Comparison of ENCODE assay signal across 30 cellular contexts in the genomic region with DNA sequence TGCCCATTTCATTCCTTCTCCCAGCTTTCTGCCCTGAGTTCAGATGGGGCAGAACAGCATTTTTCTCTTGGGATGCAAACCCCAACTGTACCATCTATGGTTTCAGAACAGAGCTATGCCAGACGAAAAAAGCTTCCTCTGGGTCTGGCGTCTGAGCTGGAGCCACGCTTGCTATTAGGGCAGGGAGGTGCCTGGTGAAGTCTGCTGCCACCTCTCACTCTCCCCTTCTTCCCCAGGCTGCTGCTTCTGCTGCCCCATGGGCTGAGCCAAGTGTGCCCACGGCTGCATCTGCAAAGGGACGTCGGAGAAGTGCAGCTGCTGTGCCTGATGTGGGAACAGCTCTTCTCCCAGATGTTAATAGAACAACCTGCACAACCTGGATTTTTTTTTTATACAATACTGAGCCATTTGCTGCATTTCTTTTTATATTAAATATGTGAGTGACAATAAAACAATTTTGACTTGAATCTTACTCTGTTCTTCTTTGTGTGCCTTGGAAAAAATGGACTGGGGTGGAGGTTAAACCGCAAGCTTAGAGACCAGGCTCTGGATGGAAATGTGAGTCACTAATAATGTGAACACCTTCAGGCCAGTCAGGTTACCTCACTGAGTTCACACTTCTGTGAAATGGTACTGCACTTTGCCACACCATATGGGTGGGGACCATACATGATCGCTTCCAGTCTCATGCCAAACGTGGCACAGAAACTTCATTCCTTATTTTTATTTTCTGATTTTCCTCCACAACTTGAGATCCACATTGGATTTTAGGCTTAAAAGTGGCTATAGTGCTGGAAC. TPM values are rescaled to one million over a fixed set of nuclear protein-coding genes. Genes with fewer than 3 reads are reported as not detected.
DNase-seq lines count a peak whose midpoint lies in the region; ATAC-seq, FAIRE-seq and TF ChIP-seq lines count a peak whose summit lies in the region.
"Had no signal": no experiment of that assay in that cellular context is flagged by ENCODE, and none has a peak within 500 bp of the region (broad histone marks: within the 10 kb centered on the region; RNA-seq: fewer than 3 reads in every experiment).

No MANE protein-coding gene starts in this region.

- H3K4me3 ChIP-seq in endothelial cell of umbilical vein (replicated peaks in 1 of 3; ENCODE audit: insufficient read depth in 1 of 3, low read depth in 1 of 3, low read length in 3 of 3), result no peak overlapping the region
- H3K4me3 ChIP-seq: MG63, SJCRH30 had no signal

- no peaks in the 10 kb centered on the region for H3K9me3 ChIP-seq in endothelial cell of umbilical vein (replicated peaks; ENCODE audit: control insufficient read depth, insufficient read depth, low read length)
- H3K9me3 ChIP-seq: BE2C, MG63, Peyer's patch, SJCRH30 had no signal

- H3K27ac ChIP-seq in endothelial cell of umbilical vein (ENCODE audit: insufficient read depth, low read depth, low read length), result no peak overlapping the region
- H3K27ac ChIP-seq: 22Rv1, Peyer's patch, SJCRH30 had no signal

- peaks cover 34 to 39% of the 10 kb centered on the region in 2 experiments for H3K27me3 ChIP-seq in endothelial cell of umbilical vein (ENCODE audit: control insufficient read depth in 2 of 2, insufficient read depth in 2 of 2, low read length in 2 of 2)

- intact Hi-C loops in endothelial cell of umbilical vein (cut with micrococcal nuclease) (no loop called here), sciatic nerve (cut with DNase I) (no loop called here)

- H3K79me2 ChIP-seq in endothelial cell of umbilical vein (ENCODE audit: control insufficient read depth, insufficient read depth, low read length), result no peaks in the 10 kb centered on the region

- no peak overlapping the region for H3K4me2 ChIP-seq in endothelial cell of umbilical vein (ENCODE audit: insufficient read depth, low read length)

- H3K9me1 ChIP-seq in endothelial cell of umbilical vein (replicated peaks; ENCODE audit: control insufficient read depth, extremely low read depth, insufficient read depth, low read length), result no peaks in the 10 kb centered on the region

- BruUV-seq in endothelial cell of umbilical vein (replicated peaks; lab: Mats Ljungman, UMichigan), result no TSS peak

- TF ChIP-seq CTCF in endothelial cell of umbilical vein (IDR thresholded peaks at IDR 0.05; ENCODE audit: extremely low read depth in 1 of 2, insufficient read depth in 1 of 2, low read depth in 1 of 2, low read length in 2 of 2), result no peak

- H2AFZ ChIP-seq in endothelial cell of umbilical vein (ENCODE audit: low read depth, low read length), result no peak overlapping the region

- FAIRE-seq in endothelial cell of umbilical vein (lab: Jason Lieb, UNC), result peak; percentile 42
- FAIRE-seq: GM19239 had no signal

- dilution Hi-C loops in endothelial cell of umbilical vein (cut with MboI; ENCODE audit: extremely low pct_ligation_motif_present, low sequenced_read_pairs), result no loop called here

- no peak for TF ChIP-seq POLR2A in endothelial cell of umbilical vein (IDR thresholded peaks at IDR 0.05; ENCODE audit: low read depth, low read length)

- POLR2A ChIA-PET in endothelial cell of umbilical vein (lab: Charles Lee), result interaction anchor here (2.1 kb wide), 1 partner anchor 12 kb away, joined by 6 read pairs; a partner anchor contains a TSS

- CTCF ChIA-PET in endothelial cell of umbilical vein (lab: Charles Lee), result interaction anchor here (0.6 to 1.3 kb wide), 4 partner anchors 10 to 60 kb away, joined by 3 to 4 read pairs (median 3); no protein-coding TSS in a partner anchor

- H3K9ac ChIP-seq in endothelial cell of umbilical vein (replicated peaks; ENCODE audit: extremely low read depth, insufficient read depth, low read length), result no peak overlapping the region

- H3K36me3 ChIP-seq in endothelial cell of umbilical vein (ENCODE audit: control insufficient read depth in 2 of 2, extremely low read depth in 1 of 2, insufficient read depth in 2 of 2, low read length in 2 of 2), result no peaks in the 10 kb centered on the region
- H3K36me3 ChIP-seq: BE2C, MG63, Peyer's patch, SJCRH30 had no signal

- ATAC-seq in sciatic nerve (no peak), GM21576 (IDR thresholded peaks at IDR 0.05; ENCODE audit: unreplicated experiment) (no peak), HG02852 (IDR thresholded peaks at IDR 0.05; ENCODE audit: unreplicated experiment) (no peak)
- ATAC-seq: SK-N-SH treated with all-trans-retinoic acid at 6 μM for 48 hours had no signal

- H4K20me1 ChIP-seq in endothelial cell of umbilical vein (replicated peaks; ENCODE audit: control insufficient read depth, extremely low read depth, insufficient read depth, low read length), result no peaks in the 10 kb centered on the region

- peak; percentile 11 for DNase-seq in NK-92 treated with Interleukin-12 subunit alpha and Interleukin-12 subunit beta, amount 100 ng/mL, for 24 hours (lab: John Stamatoyannopoulos, UW)
- DNase-seq in NK-92 (lab: John Stamatoyannopoulos, UW; ENCODE audit: unreplicated experiment), result no peak
- DNase-seq in RPMI8226, result peak; percentile 54
- no peak for DNase-seq in endothelial cell of umbilical vein (ENCODE audit: low read depth, low spot score)
- DNase-seq in sciatic nerve (ENCODE audit: low spot score), result peak; percentile 27
- no peak for DNase-seq in NCI-H2171 (lab: John Stamatoyannopoulos, UW)
- DNase-seq: BE2C; Calu3; CD8-positive, alpha-beta memory T cell; DMS153; DND-41; H9; HFFc6; KBM-7; MG63; NCI-H1105 treated with DMSO at 0.1 percent for 48 hours; NCI-H146; NCI-H1930; NCI-H446 treated with DMSO at 0.1 percent for 48 hours; NCI-H526; Peyer's patch; SJCRH30 had no signal

- H3K4me1 ChIP-seq in endothelial cell of umbilical vein (ENCODE audit: control insufficient read depth, extremely low read depth, insufficient read depth, low read length), result peaks cover 19% of the 10 kb centered on the region
- H3K4me1 ChIP-seq: BE2C, SJCRH30 had no signal

TF ChIP-seq in endothelial cell of umbilical vein, 7 proteins besides CTCF, POLR2A, EP300 and RAD21 (continues in another document):
- TF ChIP-seq GATA2 (IDR thresholded peaks at IDR 0.05; ENCODE audit: insufficient read depth, insufficient read length, low read depth, low read length), result no peak
- TF ChIP-seq, protein P1, sequence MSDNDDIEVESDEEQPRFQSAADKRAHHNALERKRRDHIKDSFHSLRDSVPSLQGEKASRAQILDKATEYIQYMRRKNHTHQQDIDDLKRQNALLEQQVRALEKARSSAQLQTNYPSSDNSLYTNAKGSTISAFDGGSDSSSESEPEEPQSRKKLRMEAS (IDR thresholded peaks at IDR 0.05; ENCODE audit: insufficient read depth, insufficient read length), result no peak
- TF ChIP-seq JUN (IDR thresholded peaks at IDR 0.05; ENCODE audit: borderline replicate concordance, insufficient read depth, insufficient read length, low read depth), result no peak

RNA-seq across cellular contexts. Expression of a gene that starts 1.7 kb away (rescaled TPM):
- total RNA-seq in endothelial cell of umbilical vein, result 5.4 and 8.4 TPM in 2 replicates
- 2.3 and 6.5 TPM in 2 replicates for polyA plus RNA-seq in endothelial cell of umbilical vein
- polyA plus RNA-seq in endothelial cell of umbilical vein (2011; cell fraction: cytosol; rRNA removed), result 8.9 and 15.6 TPM in 2 replicates
- polyA plus RNA-seq in endothelial cell of umbilical vein (2011; cell fraction: nucleus; rRNA removed), result 3.3 and 3.7 TPM in 2 replicates
- 22.0 and 29.7 TPM in 2 replicates for polyA plus RNA-seq in endothelial cell of umbilical vein (2012)
- polyA minus RNA-seq in endothelial cell of umbilical vein, result 3.8 TPM in 1 of 2 replicates, not detected in the other
- not detected for polyA minus RNA-seq in endothelial cell of umbilical vein (2011; cell fraction: cytosol; rRNA and poly(A)+ RNA removed)
- polyA minus RNA-seq in endothelial cell of umbilical vein (2011; cell fraction: nucleus; rRNA and poly(A)+ RNA removed), result not detected in 2 replicates
- total RNA-seq in sciatic nerve, result 1.8 TPM
- total RNA-seq: Calu3, H9, OCI-LY7, SJCRH30 had no signal
- polyA plus RNA-seq: CD14-positive monocyte; CD8-positive, alpha-beta memory T cell had no signal

RNA-seq across cellular contexts. Expression of a gene that starts 4.4 kb away (rescaled TPM):
- total RNA-seq in endothelial cell of umbilical vein (1.8 and 4.6 TPM in 2 replicates), sciatic nerve (6.7 TPM)
- polyA plus RNA-seq in endothelial cell of umbilical vein, result 4.1 and 4.3 TPM in 2 replicates
- 5.6 and 6.0 TPM in 2 replicates for polyA plus RNA-seq in endothelial cell of umbilical vein (2011; cell fraction: cytosol; rRNA removed)
- polyA plus RNA-seq in endothelial cell of umbilical vein (2011; cell fraction: nucleus; rRNA removed), result 0.65 and 1.5 TPM in 2 replicates
- polyA plus RNA-seq in endothelial cell of umbilical vein (2012), result 2.2 and 3.2 TPM in 2 replicates
- 1.4 and 1.7 TPM in 2 replicates for polyA minus RNA-seq in endothelial cell of umbilical vein
- not detected for polyA minus RNA-seq in endothelial cell of umbilical vein (2011; cell fraction: cytosol; rRNA and poly(A)+ RNA removed)
- polyA minus RNA-seq in endothelial cell of umbilical vein (2011; cell fraction: nucleus; rRNA and poly(A)+ RNA removed), result 0.58 TPM in 1 of 2 replicates, not detected in the other
- total RNA-seq: Calu3; CD8-positive, alpha-beta memory T cell; OCI-LY7; SJCRH30 had no signal
- polyA plus RNA-seq: CD14-positive monocyte; CD8-positive, alpha-beta memory T cell had no signal

RNA-seq across cellular contexts. Expression of a gene that starts 11.2 kb away (rescaled TPM):
- total RNA-seq in endothelial cell of umbilical vein, result 201 and 346 TPM in 2 replicates
- polyA plus RNA-seq in endothelial cell of umbilical vein, result 186 and 208 TPM in 2 replicates
- 545 and 811 TPM in 2 replicates for polyA plus RNA-seq in endothelial cell of umbilical vein (2011; cell fraction: cytosol; rRNA removed)
- 176 and 197 TPM in 2 replicates for polyA plus RNA-seq in endothelial cell of umbilical vein (2011; cell fraction: nucleus; rRNA removed)
- polyA plus RNA-seq in endothelial cell of umbilical vein (2012), result 497 and 663 TPM in 2 replicates
- polyA minus RNA-seq in endothelial cell of umbilical vein, result 45.8 and 61.2 TPM in 2 replicates
- 46.4 TPM for polyA minus RNA-seq in endothelial cell of umbilical vein (2011; cell fraction: cytosol; rRNA and poly(A)+ RNA removed)
- polyA minus RNA-seq in endothelial cell of umbilical vein (2011; cell fraction: nucleus; rRNA and poly(A)+ RNA removed), result 17.6 and 21.5 TPM in 2 replicates
- 44.7 TPM for total RNA-seq in sciatic nerve
- total RNA-seq: Calu3, OCI-LY7, SJCRH30 had no signal

RNA-seq across cellular contexts. Expression of a gene that starts 14.9 kb away (rescaled TPM):
- total RNA-seq in endothelial cell of umbilical vein (not detected in 2 replicates), sciatic nerve (not detected)
- polyA plus RNA-seq in endothelial cell of umbilical vein, result not detected in 2 replicates
- not detected in 2 replicates for polyA plus RNA-seq in endothelial cell of umbilical vein (2011; cell fraction: cytosol; rRNA removed)
- polyA plus RNA-seq in endothelial cell of umbilical vein (2011; cell fraction: nucleus; rRNA removed), result not detected in 2 replicates
- polyA plus RNA-seq in endothelial cell of umbilical vein (2012), result not detected in 2 replicates
- not detected in 2 replicates for polyA minus RNA-seq in endothelial cell of umbilical vein
- polyA minus RNA-seq in endothelial cell of umbilical vein (2011; cell fraction: cytosol; rRNA and poly(A)+ RNA removed), result not detected
- not detected in 2 replicates for polyA minus RNA-seq in endothelial cell of umbilical vein (2011; cell fraction: nucleus; rRNA and poly(A)+ RNA removed)
- total RNA-seq: Calu3; CD8-positive, alpha-beta memory T cell; H9; HFFc6; LHCN-M2; OCI-LY7; SJCRH30 had no signal
- polyA plus RNA-seq: CD14-positive monocyte; CD8-positive, alpha-beta memory T cell had no signal

RNA-seq across cellular contexts. Expression of a gene that starts 20.9 kb away (rescaled TPM):
- total RNA-seq in endothelial cell of umbilical vein (1.4 and 2.6 TPM in 2 replicates), sciatic nerve (6.2 TPM)
- polyA plus RNA-seq in endothelial cell of umbilical vein, result 2.2 and 2.3 TPM in 2 replicates
- polyA plus RNA-seq in endothelial cell of umbilical vein (2011; cell fraction: cytosol; rRNA removed), result 2.6 and 3.1 TPM in 2 replicates
- 0.59 and 1.3 TPM in 2 replicates for polyA plus RNA-seq in endothelial cell of umbilical vein (2011; cell fraction: nucleus; rRNA removed)
- 0.52 and 1.4 TPM in 2 replicates for polyA plus RNA-seq in endothelial cell of umbilical vein (2012)
- 0.53 and 1.3 TPM in 2 replicates for polyA minus RNA-seq in endothelial cell of umbilical vein
- not detected for polyA minus RNA-seq in endothelial cell of umbilical vein (2011; cell fraction: cytosol; rRNA and poly(A)+ RNA removed)
- polyA minus RNA-seq in endothelial cell of umbilical vein (2011; cell fraction: nucleus; rRNA and poly(A)+ RNA removed), result 1.1 TPM in 1 of 2 replicates, not detected in the other
- total RNA-seq: HFFc6, LHCN-M2, SJCRH30 had no signal

Comparison
In these comparisons a context has a peak if more than half of its experiments do, and no peak if none do; other contexts are left out.
1. DNase-seq: peak in NK-92 treated with Interleukin-12 subunit alpha and Interleukin-12 subunit beta, amount 100 ng/mL, for 24 hours (single experiment), RPMI8226 (single experiment) and sciatic nerve (single experiment); none in NK-92 (single experiment), endothelial cell of umbilical vein (single experiment) and NCI-H2171 (single experiment).